12 cellular contexts compared by ENCODE assay signal in genomic region chr5:73624888-73625287, GRCh38. TPM values are rescaled to one million over a fixed set of nuclear protein-coding genes. Genes with fewer than 3 reads are reported as not detected.
DNase-seq lines count a peak whose midpoint lies in the region; ATAC-seq, FAIRE-seq and TF ChIP-seq lines count a peak whose summit lies in the region.
"Had no signal": no experiment of that assay in that cellular context is flagged by ENCODE, and none has a peak within 500 bp of the region (broad histone marks: within the 10 kb centered on the region; RNA-seq: fewer than 3 reads in every experiment).

No MANE protein-coding gene starts in this region.

- H3K36me3 Mint-ChIP-seq in H9 (ENCODE audit: insufficient read depth in 1 of 3, low read depth in 3 of 3) (no peaks in the 10 kb centered on the region), HFFc6 (ENCODE audit: low read depth) (no peaks in the 10 kb centered on the region), T-cell (no peaks in the 10 kb centered on the region)
- H3K36me3 Mint-ChIP-seq: stimulated activated memory B cell treated with anti-CD40 and anti-IgM and Interleukin-4, amounts not matched to agents 10 μg/mL and 1 μg/mL and 100 μg/mL, for 72 hours had no signal

- CTCF ChIA-PET in HepG2 (lab: Yijun Ruan, JAX; ENCODE audit: low intra/inter-chr PET ratio, low total read pairs) (no interaction called here), T-cell (lab: Charles Lee) (no interaction called here)

- H3K23me2 ChIP-seq in H9 (ENCODE audit: insufficient read length, low read depth, low read length, poor library complexity, severe bottlenecking), result peaks cover 7% of the 10 kb centered on the region

- H3K4me3 ChIP-seq in body of pancreas, result no peak overlapping the region
- H3K4me3 ChIP-seq in HepG2 (replicated peaks in 1 of 3; ENCODE audit: insufficient read depth in 1 of 3, low read depth in 2 of 3, low read length in 3 of 3), result peak overlapping the region; percentile 65 to 80 (median 79)
- no peak overlapping the region for H3K4me3 ChIP-seq in subcutaneous abdominal adipose tissue (ENCODE audit: low read depth in 1 of 5, low read length in 5 of 5)

- no peak overlapping the region for H3T11ph ChIP-seq in H9 (ENCODE audit: low read length)

- no peak overlapping the region for H2AK5ac ChIP-seq in H9 (ENCODE audit: insufficient read length, low read length)

- H3K9me3 ChIP-seq in H9 (ENCODE audit: control insufficient read depth, low read depth, low read length) (no peaks in the 10 kb centered on the region), body of pancreas (no peaks in the 10 kb centered on the region), HepG2 (ENCODE audit: low read length) (no peaks in the 10 kb centered on the region), subcutaneous abdominal adipose tissue (ENCODE audit: control insufficient read depth in 5 of 5, low read length in 5 of 5) (no peaks in the 10 kb centered on the region)

- no peak overlapping the region for H2BK120ac ChIP-seq in H9 (ENCODE audit: low read depth, low read length, poor library complexity, severe bottlenecking)

- intact Hi-C loops in body of pancreas (cut with DNase I) (no loop called here), HepG2 (cut with micrococcal nuclease; ENCODE audit: unreplicated experiment) (loop anchor here (1.0 to 5.0 kb wide), 3 partner anchors 29 to 67 kb away; no protein-coding TSS in a partner anchor)

- POLR2A ChIA-PET in HepG2 (lab: Yijun Ruan, JAX), result interaction anchor here (0.6 to 4.3 kb wide), 27 partner anchors 8 to 1887 kb away, joined by 3 to 30 read pairs (median 6); partner anchors contain the start of gene BTF3
- POLR2A ChIA-PET in T-cell (lab: Charles Lee), result no interaction called here

- TF ChIP-seq CTCF in H9 (conservative IDR thresholded peaks at IDR 0.05) (no peak), body of pancreas (IDR thresholded peaks at IDR 0.05) (no peak), HepG2 (CRISPR knock-in tag; IDR thresholded peaks at IDR 0.05) (no peak), HFFc6 (IDR thresholded peaks at IDR 0.05) (no peak)

- no peak overlapping the region for H4K8ac ChIP-seq in H9 (replicated peaks; ENCODE audit: insufficient read length, low read depth, low read length)

- H3K27ac ChIP-seq in H9 (ENCODE audit: insufficient read length, low read depth, low read length) (no peak overlapping the region), body of pancreas (peak overlapping the region; percentile 78 to 94 (median 90)), HepG2 (ENCODE audit: extremely low read length, insufficient read depth, low read length) (peak overlapping the region; percentile 76), subcutaneous abdominal adipose tissue (ENCODE audit: low read depth, low read length) (peak overlapping the region; percentile 54)

- peaks cover 48% of the 10 kb centered on the region for H3K27me3 Mint-ChIP-seq in H9 (ENCODE audit: low read depth)
- peaks cover 1% of the 10 kb centered on the region; the same call in 1 of the 2 replicates for H3K27me3 Mint-ChIP-seq in HFFc6 (ENCODE audit: insufficient read depth)
- H3K27me3 Mint-ChIP-seq in T-cell, result peaks cover 51 to 59% of the 10 kb centered on the region in 2 donors

- DNase-seq in H9 (peak; percentile 55), body of pancreas (no peak), HepG2 (ENCODE audit: low spot score) (no peak), HFFc6 (no peak), HCEC 1CT (no peak), T-cell (no peak), 8988T (no peak)
- DNase-seq: activated CD8-positive, alpha-beta memory T cell treated with anti-CD3 and anti-CD28 coated beads for 24 hours; central memory CD4-positive, alpha-beta T cell; T-helper 9 cell had no signal

- H3K56ac ChIP-seq in H9 (ENCODE audit: insufficient read length, low read depth, low read length), result no peak overlapping the region

- TF ChIP-seq RAD21 in HepG2 (CRISPR knock-in tag; IDR thresholded peaks at IDR 0.05), result no peak

- H3K14ac ChIP-seq in H9 (ENCODE audit: insufficient read depth, low read length), result no peak overlapping the region

- H3K4me1 Mint-ChIP-seq in H9 (peaks cover 13 to 24% of the 10 kb centered on the region in 2 experiments), HFFc6 (ENCODE audit: low read depth) (peaks cover 41% of the 10 kb centered on the region), T-cell (peaks cover 0 to 10% (median 5%) of the 10 kb centered on the region in 3 donors)

- no peak overlapping the region for H4K5ac ChIP-seq in H9 (ENCODE audit: insufficient read length, low read depth, low read length)

- H3K79me2 ChIP-seq in H9 (ENCODE audit: insufficient read depth, low read length) (no peaks in the 10 kb centered on the region), HepG2 (ENCODE audit: insufficient read depth, low read length) (peaks cover 34% of the 10 kb centered on the region)

- H3K27ac Mint-ChIP-seq in H9, result no peak overlapping the region
- H3K27ac Mint-ChIP-seq in HFFc6, result no peak overlapping the region
- H3K27ac Mint-ChIP-seq in T-cell, result no peak overlapping the region
- H3K27ac Mint-ChIP-seq: stimulated activated memory B cell treated with anti-CD40 and anti-IgM and Interleukin-4, amounts not matched to agents 10 μg/mL and 1 μg/mL and 100 μg/mL, for 72 hours had no signal

- FAIRE-seq in HepG2 (lab: Jason Lieb, UNC), result no peak

- H4K91ac ChIP-seq in H9 (ENCODE audit: insufficient read length, low read depth, low read length), result no peak overlapping the region

- H3K9me3 Mint-ChIP-seq in H9 (no peaks in the 10 kb centered on the region), HFFc6 (no peaks in the 10 kb centered on the region), T-cell (no peaks in the 10 kb centered on the region)
- H3K9me3 Mint-ChIP-seq: stimulated activated memory B cell treated with anti-CD40 and anti-IgM and Interleukin-4, amounts not matched to agents 10 μg/mL and 1 μg/mL and 100 μg/mL, for 72 hours had no signal

- H3K4me1 ChIP-seq in H9 (ENCODE audit: insufficient read depth, low read length), result 0 out of 2 replicates have a peak, but pooled peaks cover 2% of the 10 kb centered on the region
- H3K4me1 ChIP-seq in body of pancreas, result peaks cover 53% of the 10 kb centered on the region
- peaks cover 64% of the 10 kb centered on the region for H3K4me1 ChIP-seq in HepG2 (ENCODE audit: insufficient read depth, low read length)
- peaks cover 0 to 21% (median 19%) of the 10 kb centered on the region in 5 donors for H3K4me1 ChIP-seq in subcutaneous abdominal adipose tissue (ENCODE audit: control insufficient read depth in 5 of 5, insufficient read depth in 5 of 5, low read length in 5 of 5)

- no peak overlapping the region for H3K4ac ChIP-seq in H9 (ENCODE audit: low read depth, low read length)

- no peak overlapping the region for H3K9ac ChIP-seq in H9 (ENCODE audit: extremely low read depth, insufficient read length, low read length)
- H3K9ac ChIP-seq in HepG2 (ENCODE audit: insufficient read depth, low read depth, low read length), result peak overlapping the region; percentile 79
- H3K9ac ChIP-seq in subcutaneous abdominal adipose tissue (ENCODE audit: low read length in 5 of 5), result peak overlapping the region in 1 of 5 donors; percentile 75

- WGBS in H9 (ENCODE audit: extremely low coverage, insufficient read length, low lambda C conversion rate), result no CpG with 5 or more reads among the region's 6 CpGs
- WGBS in body of pancreas, 2 donors, result 61 to 74% methylated on average over 6 of the region's 6 CpGs
- 14% methylated on average over 6 of the region's 6 CpGs for WGBS in HepG2 (ENCODE audit: low lambda C conversion rate)

- H3K4me2 ChIP-seq in H9 (ENCODE audit: insufficient read depth, insufficient read length, low read length) (no peak overlapping the region), HepG2 (ENCODE audit: low read depth, low read length) (peak overlapping the region; percentile 99)

- no peak overlapping the region for H2BK5ac ChIP-seq in H9 (ENCODE audit: insufficient read length, low read length)

- ATAC-seq in body of pancreas (no peak), HepG2 (no peak), T-cell (replicated peaks in 1 of 4) (no peak)

- no peak overlapping the region for H3K23ac ChIP-seq in H9 (ENCODE audit: insufficient read length, low read depth, low read length)

- in situ Hi-C loops in HepG2 (cut with HindIII; ENCODE audit: extremely low pct_ligation_motif_present, low pct_unique_long_range_greater_than_20kb), result no loop called here

- TF ChIP-seq POLR2A in body of pancreas (IDR thresholded peaks at IDR 0.05) (no peak), HepG2 (IDR thresholded peaks at IDR 0.05; ENCODE audit: insufficient read depth in 1 of 2, low read depth in 2 of 2, low read length in 2 of 2) (no peak)

- BruUV-seq in HepG2 (replicated peaks; lab: Mats Ljungman, UMichigan), result no TSS peak

- H2AFZ ChIP-seq in H9 (ENCODE audit: low read length) (no peak overlapping the region), HepG2 (ENCODE audit: low read length) (no peak overlapping the region)

- no peak overlapping the region for H2BK12ac ChIP-seq in H9 (ENCODE audit: insufficient read length, low read depth, low read length)

- peak overlapping the region; percentile 27 to 60; a peak in 2 of 5 replicates for H3K4me3 Mint-ChIP-seq in H9
- no peak overlapping the region; the same call in 1 of the 2 replicates for H3K4me3 Mint-ChIP-seq in HFFc6
- H3K4me3 Mint-ChIP-seq in T-cell, result peak overlapping the region in 1 of 3 donors; percentile 69

- H2BK15ac ChIP-seq in H9 (ENCODE audit: low read depth, low read length), result no peak overlapping the region

- H2BK20ac ChIP-seq in H9 (ENCODE audit: low read depth, low read length, poor library complexity, severe bottlenecking), result no peak overlapping the region

- no peak for TF ChIP-seq EP300 in HepG2 (IDR thresholded peaks at IDR 0.05; ENCODE audit: low read depth in 2 of 2, low read length in 2 of 2)
- TF ChIP-seq EP300 in HepG2 (CRISPR knock-in tag; IDR thresholded peaks at IDR 0.05; ENCODE audit: borderline replicate concordance), result no peak

- no peak overlapping the region for H3K18ac ChIP-seq in H9 (ENCODE audit: insufficient read length, low read depth, low read length)

- H4K20me1 ChIP-seq in H9 (ENCODE audit: control insufficient read depth, insufficient read depth, insufficient read length) (no peaks in the 10 kb centered on the region), HepG2 (ENCODE audit: insufficient read depth, low read length) (peaks cover 4% of the 10 kb centered on the region)

- no peaks in the 10 kb centered on the region for H3K79me1 ChIP-seq in H9 (ENCODE audit: insufficient read depth, low read depth, low read length, poor library complexity, severe bottlenecking)

- H3K27me3 ChIP-seq in H9 (ENCODE audit: insufficient read depth, low read length) (peaks cover 10% of the 10 kb centered on the region; the same call in 1 of the 2 replicates), body of pancreas (no peaks in the 10 kb centered on the region), HepG2 (ENCODE audit: control insufficient read depth in 1 of 2, insufficient read depth in 2 of 2, low read length in 2 of 2) (no peaks in the 10 kb centered on the region; a peak in 1 of 5 replicates), subcutaneous abdominal adipose tissue (ENCODE audit: control insufficient read depth in 5 of 5, insufficient read depth in 4 of 5, low read length in 5 of 5) (no peaks in the 10 kb centered on the region)

- H3K36me3 ChIP-seq in body of pancreas (replicated peaks in 1 of 2; ENCODE audit: insufficient read depth in 1 of 2, low read depth in 2 of 2) (no peaks in the 10 kb centered on the region), HepG2 (replicated peaks in 1 of 2; ENCODE audit: control insufficient read depth in 1 of 2, insufficient read depth in 2 of 2, low read length in 2 of 2) (no peaks in the 10 kb centered on the region), subcutaneous abdominal adipose tissue (ENCODE audit: control insufficient read depth in 5 of 5, insufficient read depth in 5 of 5, low read length in 5 of 5) (no peaks in the 10 kb centered on the region)

RNA-seq across cellular contexts. Expression of gene ARHGEF28, which starts 1.1 kb away (rescaled TPM):
- 0.24 and 0.57 TPM in 2 replicates for total RNA-seq in H9 (2021)
- total RNA-seq in body of pancreas, result 10 to 100 TPM; 63.0 to 67.2 TPM
- 34.1 and 36.7 TPM in 2 replicates for total RNA-seq in HepG2 (2016; rRNA removed; fragmentation: Illumina TruSeq; extraction: Trizol)
- total RNA-seq in HepG2 (2016; cell fraction: cytosol; rRNA removed; fragmentation: Illumina TruSeq; extraction: Trizol; ENCODE audit: low read depth), result 24.5 and 25.4 TPM in 2 replicates
- total RNA-seq in HepG2 (2016; cell fraction: insoluble cytoplasmic fraction; rRNA removed; fragmentation: Illumina TruSeq; extraction: Trizol), result 31.7 and 34.4 TPM in 2 replicates
- total RNA-seq in HepG2 (2016; cell fraction: membrane; rRNA removed; fragmentation: Illumina TruSeq; extraction: Trizol), result 12.5 and 13.4 TPM in 2 replicates
- total RNA-seq in HepG2 (2016; cell fraction: nucleus; rRNA removed; fragmentation: Illumina TruSeq; extraction: Trizol), result 68.4 and 71.0 TPM in 2 replicates
- 15.0 and 17.4 TPM in 2 replicates for polyA plus RNA-seq in HepG2 (2011; rRNA removed)
- 8.9 and 10.6 TPM in 2 replicates for polyA plus RNA-seq in HepG2 (2011; cell fraction: cytosol; rRNA removed)
- polyA plus RNA-seq in HepG2 (2011; cell fraction: nucleus; rRNA removed), result 37.6 and 39.6 TPM in 2 replicates
- 21.7 and 22.1 TPM in 2 replicates for polyA plus RNA-seq in HepG2 (2012)
- 1.3 and 1.4 TPM in 2 replicates for polyA plus RNA-seq in HepG2 (2016; cell fraction: cytosol; fragmentation: Illumina TruSeq; extraction: Trizol; ENCODE audit: low read depth)
- 19.3 and 20.1 TPM in 2 replicates for polyA plus RNA-seq in HepG2 (2016; cell fraction: insoluble cytoplasmic fraction; fragmentation: Illumina TruSeq; extraction: Trizol; ENCODE audit: low read depth)
- polyA plus RNA-seq in HepG2 (2016; cell fraction: membrane; fragmentation: Illumina TruSeq; extraction: Trizol; ENCODE audit: low read depth), result 2.5 and 2.8 TPM in 2 replicates
- polyA plus RNA-seq in HepG2 (2016; cell fraction: nucleus; fragmentation: Illumina TruSeq; extraction: Trizol; ENCODE audit: insufficient read depth, low read depth), result 33.5 and 34.3 TPM in 2 replicates
- polyA minus RNA-seq in HepG2 (2011; rRNA and poly(A)+ RNA removed; ENCODE audit: low replicate concordance), result 7.5 and 73.0 TPM in 2 replicates
- 33.6 and 40.2 TPM in 2 replicates for polyA minus RNA-seq in HepG2 (2011; cell fraction: cytosol; rRNA and poly(A)+ RNA removed)
- 304 and 307 TPM in 2 replicates for polyA minus RNA-seq in HepG2 (2011; cell fraction: nucleus; rRNA and poly(A)+ RNA removed)
- 10 to 100 TPM in 1 of 6 experiments, 1 to 10 TPM in 5; 7.5 to 13.6 (median 8.5) TPM for total RNA-seq in HFFc6 (2021; fragmentation: NEBNext Ultra II Directional; extraction: Animal tissue kit (Norgen Biotek cat#: 25700))
- under 1 TPM; 0.05 to 0.73 (median 0.36) TPM for total RNA-seq in T-cell

RNA-seq across cellular contexts. Expression of gene UTP15, which starts 59.3 kb away (rescaled TPM):
- total RNA-seq in H9 (2021), result 43.5 TPM in 2 replicates
- 10 to 100 TPM in 1 of 2 donors, 1 to 10 TPM in 1; 4.2 to 27.4 TPM for total RNA-seq in body of pancreas
- 35.8 and 45.2 TPM in 2 replicates for total RNA-seq in HepG2 (2016; rRNA removed; fragmentation: Illumina TruSeq; extraction: Trizol)
- 9.3 and 9.4 TPM in 2 replicates for total RNA-seq in HepG2 (2016; cell fraction: cytosol; rRNA removed; fragmentation: Illumina TruSeq; extraction: Trizol; ENCODE audit: low read depth)
- 33.6 and 44.5 TPM in 2 replicates for total RNA-seq in HepG2 (2016; cell fraction: insoluble cytoplasmic fraction; rRNA removed; fragmentation: Illumina TruSeq; extraction: Trizol)
- total RNA-seq in HepG2 (2016; cell fraction: membrane; rRNA removed; fragmentation: Illumina TruSeq; extraction: Trizol), result 14.1 and 14.4 TPM in 2 replicates
- total RNA-seq in HepG2 (2016; cell fraction: nucleus; rRNA removed; fragmentation: Illumina TruSeq; extraction: Trizol), result 58.1 and 62.5 TPM in 2 replicates
- 6.6 and 7.3 TPM in 2 replicates for polyA plus RNA-seq in HepG2 (2011; rRNA removed)
- polyA plus RNA-seq in HepG2 (2011; cell fraction: cytosol; rRNA removed), result 4.4 and 6.0 TPM in 2 replicates
- 19.6 and 25.1 TPM in 2 replicates for polyA plus RNA-seq in HepG2 (2011; cell fraction: nucleus; rRNA removed)
- polyA plus RNA-seq in HepG2 (2012), result 9.0 and 10.2 TPM in 2 replicates
- polyA plus RNA-seq in HepG2 (2016; cell fraction: cytosol; fragmentation: Illumina TruSeq; extraction: Trizol; ENCODE audit: low read depth), result 1.3 and 1.7 TPM in 2 replicates
- polyA plus RNA-seq in HepG2 (2016; cell fraction: insoluble cytoplasmic fraction; fragmentation: Illumina TruSeq; extraction: Trizol; ENCODE audit: low read depth), result 27.4 and 29.0 TPM in 2 replicates
- polyA plus RNA-seq in HepG2 (2016; cell fraction: membrane; fragmentation: Illumina TruSeq; extraction: Trizol; ENCODE audit: low read depth), result 3.1 and 4.2 TPM in 2 replicates
- 37.7 and 39.2 TPM in 2 replicates for polyA plus RNA-seq in HepG2 (2016; cell fraction: nucleus; fragmentation: Illumina TruSeq; extraction: Trizol; ENCODE audit: insufficient read depth, low read depth)
- 18.6 and 39.5 TPM in 2 replicates for polyA minus RNA-seq in HepG2 (2011; rRNA and poly(A)+ RNA removed; ENCODE audit: low replicate concordance)
- polyA minus RNA-seq in HepG2 (2011; cell fraction: cytosol; rRNA and poly(A)+ RNA removed), result 7.6 and 9.8 TPM in 2 replicates
- polyA minus RNA-seq in HepG2 (2011; cell fraction: nucleus; rRNA and poly(A)+ RNA removed), result 85.7 and 89.2 TPM in 2 replicates
- 10 to 100 TPM; 20.2 to 25.6 (median 24.6) TPM for total RNA-seq in HFFc6 (2021; fragmentation: NEBNext Ultra II Directional; extraction: Animal tissue kit (Norgen Biotek cat#: 25700))
- total RNA-seq in T-cell, result 10 to 100 TPM; 21.6 to 40.6 (median 24.5) TPM

RNA-seq across cellular contexts. Expression of gene ANKRA2, which starts 59.4 kb away (rescaled TPM):
- total RNA-seq in H9 (2021), result 6.6 and 8.9 TPM in 2 replicates
- 10 to 100 TPM in 1 of 2 donors, 1 to 10 TPM in 1; 5.9 to 12.7 TPM for total RNA-seq in body of pancreas
- total RNA-seq in HepG2 (2016; rRNA removed; fragmentation: Illumina TruSeq; extraction: Trizol), result 20.4 and 23.6 TPM in 2 replicates
- 3.9 and 5.1 TPM in 2 replicates for total RNA-seq in HepG2 (2016; cell fraction: cytosol; rRNA removed; fragmentation: Illumina TruSeq; extraction: Trizol; ENCODE audit: low read depth)
- 23.6 TPM in 2 replicates for total RNA-seq in HepG2 (2016; cell fraction: insoluble cytoplasmic fraction; rRNA removed; fragmentation: Illumina TruSeq; extraction: Trizol)
- total RNA-seq in HepG2 (2016; cell fraction: membrane; rRNA removed; fragmentation: Illumina TruSeq; extraction: Trizol), result 11.2 and 13.3 TPM in 2 replicates
- 35.7 and 36.1 TPM in 2 replicates for total RNA-seq in HepG2 (2016; cell fraction: nucleus; rRNA removed; fragmentation: Illumina TruSeq; extraction: Trizol)
- 29.4 and 33.6 TPM in 2 replicates for polyA plus RNA-seq in HepG2 (2011; rRNA removed)
- polyA plus RNA-seq in HepG2 (2011; cell fraction: cytosol; rRNA removed), result 10.6 and 13.7 TPM in 2 replicates
- polyA plus RNA-seq in HepG2 (2011; cell fraction: nucleus; rRNA removed), result 41.0 and 45.4 TPM in 2 replicates
- polyA plus RNA-seq in HepG2 (2012), result 25.6 and 31.0 TPM in 2 replicates
- 1.8 and 2.9 TPM in 2 replicates for polyA plus RNA-seq in HepG2 (2016; cell fraction: cytosol; fragmentation: Illumina TruSeq; extraction: Trizol; ENCODE audit: low read depth)
- polyA plus RNA-seq in HepG2 (2016; cell fraction: insoluble cytoplasmic fraction; fragmentation: Illumina TruSeq; extraction: Trizol; ENCODE audit: low read depth), result 19.0 and 20.5 TPM in 2 replicates
- 5.4 and 6.3 TPM in 2 replicates for polyA plus RNA-seq in HepG2 (2016; cell fraction: membrane; fragmentation: Illumina TruSeq; extraction: Trizol; ENCODE audit: low read depth)
- 42.7 and 49.0 TPM in 2 replicates for polyA plus RNA-seq in HepG2 (2016; cell fraction: nucleus; fragmentation: Illumina TruSeq; extraction: Trizol; ENCODE audit: insufficient read depth, low read depth)
- polyA minus RNA-seq in HepG2 (2011; rRNA and poly(A)+ RNA removed; ENCODE audit: low replicate concordance), result 1.5 and 8.7 TPM in 2 replicates
- polyA minus RNA-seq in HepG2 (2011; cell fraction: cytosol; rRNA and poly(A)+ RNA removed), result 11.2 and 12.4 TPM in 2 replicates
- polyA minus RNA-seq in HepG2 (2011; cell fraction: nucleus; rRNA and poly(A)+ RNA removed), result 61.2 and 67.1 TPM in 2 replicates
- 10 to 100 TPM; 12.5 to 15.1 (median 13.7) TPM for total RNA-seq in HFFc6 (2021; fragmentation: NEBNext Ultra II Directional; extraction: Animal tissue kit (Norgen Biotek cat#: 25700))
- total RNA-seq in T-cell, result 10 to 100 TPM; 37.8 to 42.8 (median 39.7) TPM

Comparison
In these comparisons a context has a peak if more than half of its experiments do, and no peak if none do; other contexts are left out.
1. H3K4me3 ChIP-seq: peak in HepG2 (3 of 3); none in body of pancreas (0 of 2) and subcutaneous abdominal adipose tissue (0 of 5).